Comparison of ENCODE assay signal across 4 cellular contexts in genomic region chr4:144024399-144025053, GRCh38. TPM values are rescaled to one million over a fixed set of nuclear protein-coding genes. Genes with fewer than 3 reads are reported as not detected.
"Had no signal": no experiment of that assay in that cellular context is flagged by ENCODE, and none has a peak within 500 bp of the region (broad histone marks: within the 10 kb centered on the region; RNA-seq: fewer than 3 reads in every experiment).

No MANE protein-coding gene starts in this region.

RNA-seq across cellular contexts. Expression of gene GYPB, which starts 5.3 kb away (rescaled TPM):
- total RNA-seq: HepG2, HT-29, HT1080, IMR-90 had no signal
